In the genomic region with DNA sequence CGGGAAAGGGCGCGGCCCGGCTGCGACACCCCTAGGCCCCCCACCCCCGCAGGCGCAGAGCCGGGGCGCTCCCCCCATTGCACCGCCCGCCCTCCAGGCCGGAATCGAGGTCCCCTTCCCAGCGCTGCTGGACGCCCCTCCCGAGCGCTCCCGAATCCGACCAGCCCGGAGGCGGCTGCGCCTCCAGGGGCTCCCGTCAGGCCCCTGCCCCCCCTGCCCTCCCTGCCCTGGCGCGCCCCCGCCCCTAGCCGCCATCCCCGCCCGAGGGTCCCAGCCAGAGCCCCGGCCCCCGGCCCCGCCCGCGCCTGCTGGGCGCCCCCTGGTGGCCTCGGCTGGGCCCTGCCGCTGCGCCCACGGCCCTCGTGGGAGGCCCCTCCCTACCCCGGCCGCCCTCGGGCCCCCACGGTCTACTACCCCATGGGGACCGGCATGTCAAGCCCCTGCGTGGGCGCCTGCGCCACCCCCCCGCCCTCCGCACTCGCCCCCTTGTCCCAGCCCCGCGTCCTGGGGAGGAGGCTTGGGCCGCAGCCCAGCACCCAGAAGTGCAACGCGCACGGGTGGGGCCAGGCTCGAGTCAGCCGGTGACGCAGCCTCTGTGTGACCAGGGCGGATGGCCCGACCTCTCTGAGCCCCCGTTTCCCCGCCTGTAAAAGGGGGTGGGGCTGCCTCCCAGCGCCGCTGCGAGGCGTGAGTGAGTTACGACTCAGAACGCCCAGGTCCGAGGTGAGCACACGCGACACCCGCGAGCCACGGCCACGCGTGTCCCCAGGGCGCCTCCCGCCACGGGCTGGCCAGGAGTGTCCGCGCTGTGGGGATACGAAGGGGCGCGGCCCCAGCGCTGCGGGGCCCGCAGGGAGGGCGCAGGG, we compare ENCODE assay signal across 1 cellular context.
TF ChIP-seq lines count a peak whose summit lies in the region.

No MANE protein-coding gene starts in this region.

TF ChIP-seq in HEK293, 187 proteins besides CTCF, POLR2A, EP300 and RAD21 (continued from another document):
- TF ChIP-seq ZNF433 (tag by site-specific recombination; IDR thresholded peaks at IDR 0.05; ENCODE audit: low read depth) = no peak
- TF ChIP-seq IKZF3 (tag by site-specific recombination; IDR thresholded peaks at IDR 0.05) = no peak
- no peak for TF ChIP-seq ZBTB17 (tag by site-specific recombination; IDR thresholded peaks at IDR 0.05)
- TF ChIP-seq ZNF10 (tag by site-specific recombination; IDR thresholded peaks at IDR 0.05) = no peak
- TF ChIP-seq KLF1 (tag by site-specific recombination; IDR thresholded peaks at IDR 0.05) = peak; percentile 94
- no peak; the same call in none of the 2 replicates for TF ChIP-seq ZBTB8A (tag by site-specific recombination; IDR thresholded peaks at IDR 0.05)
- peak; percentile 74 for TF ChIP-seq ZIC2 (tag by site-specific recombination; IDR thresholded peaks at IDR 0.05)
- TF ChIP-seq ZNF114 (tag by site-specific recombination; IDR thresholded peaks at IDR 0.05) = no peak
- no peak for TF ChIP-seq ZNF133 (tag by site-specific recombination; IDR thresholded peaks at IDR 0.05)
- no peak for TF ChIP-seq ZNF404 (tag by site-specific recombination; IDR thresholded peaks at IDR 0.05)
- no peak for TF ChIP-seq PRDM6 (tag by site-specific recombination; IDR thresholded peaks at IDR 0.05)
- TF ChIP-seq ZNF830 (tag by site-specific recombination; IDR thresholded peaks at IDR 0.05; ENCODE audit: low read depth) = no peak
- no peak for TF ChIP-seq ZNF175 (tag by site-specific recombination; IDR thresholded peaks at IDR 0.05)
- no peak for TF ChIP-seq ZNF37A (tag by site-specific recombination; IDR thresholded peaks at IDR 0.05)
- no peak; the same call in 1 of the 2 replicates for TF ChIP-seq ZNF768 (tag by site-specific recombination; IDR thresholded peaks at IDR 0.05)
- no peak for TF ChIP-seq ZNF202 (tag by site-specific recombination; IDR thresholded peaks at IDR 0.05; ENCODE audit: borderline replicate concordance)
- TF ChIP-seq PRDM1 (tag by site-specific recombination; IDR thresholded peaks at IDR 0.05) = no peak
- TF ChIP-seq, protein P1, sequence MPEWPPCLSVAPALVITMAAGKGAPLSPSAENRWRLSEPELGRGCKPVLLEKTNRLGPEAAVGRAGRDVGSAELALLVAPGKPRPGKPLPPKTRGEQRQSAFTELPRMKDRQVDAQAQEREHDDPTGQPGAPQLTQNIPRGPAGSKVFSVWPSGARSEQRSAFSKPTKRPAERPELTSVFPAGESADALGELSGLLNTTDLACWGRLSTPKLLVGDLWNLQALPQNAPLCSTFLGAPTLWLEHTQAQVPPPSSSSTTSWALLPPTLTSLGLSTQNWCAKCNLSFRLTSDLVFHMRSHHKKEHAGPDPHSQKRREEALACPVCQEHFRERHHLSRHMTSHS (tag by site-specific recombination; IDR thresholded peaks at IDR 0.05) = no peak
- TF ChIP-seq ZNF335 (tag by site-specific recombination; conservative IDR thresholded peaks at IDR 0.05) = 0 out of 2 replicates have a peak, but pooled peaks have one; percentile 50
- no peak for TF ChIP-seq ZNF302 (tag by site-specific recombination; IDR thresholded peaks at IDR 0.05; ENCODE audit: low read depth)
- TF ChIP-seq GLI4 (tag by site-specific recombination; IDR thresholded peaks at IDR 0.05) = no peak
- TF ChIP-seq MZF1 (tag by site-specific recombination; IDR thresholded peaks at IDR 0.05; ENCODE audit: borderline replicate concordance) = no peak
- no peak for TF ChIP-seq ZNF792 (tag by site-specific recombination; IDR thresholded peaks at IDR 0.05)
- no peak for TF ChIP-seq ZNF366 (tag by site-specific recombination; conservative IDR thresholded peaks at IDR 0.05)
- TF ChIP-seq ZNF324 (tag by site-specific recombination; IDR thresholded peaks at IDR 0.05) = no peak
- no peak for TF ChIP-seq BCL11B (tag by site-specific recombination; IDR thresholded peaks at IDR 0.05; ENCODE audit: low read depth)
- no peak for TF ChIP-seq ZBTB7A (tag by site-specific recombination; IDR thresholded peaks at IDR 0.05; ENCODE audit: low read depth)
- no peak for TF ChIP-seq BCL6B (tag by site-specific recombination; IDR thresholded peaks at IDR 0.05)
- 0 out of 2 replicates have a peak, but pooled peaks have one; percentile 30 for TF ChIP-seq SP7 (tag by site-specific recombination; IDR thresholded peaks at IDR 0.05)
